ENCODE assay signal across 31 cellular contexts in the genomic region with DNA sequence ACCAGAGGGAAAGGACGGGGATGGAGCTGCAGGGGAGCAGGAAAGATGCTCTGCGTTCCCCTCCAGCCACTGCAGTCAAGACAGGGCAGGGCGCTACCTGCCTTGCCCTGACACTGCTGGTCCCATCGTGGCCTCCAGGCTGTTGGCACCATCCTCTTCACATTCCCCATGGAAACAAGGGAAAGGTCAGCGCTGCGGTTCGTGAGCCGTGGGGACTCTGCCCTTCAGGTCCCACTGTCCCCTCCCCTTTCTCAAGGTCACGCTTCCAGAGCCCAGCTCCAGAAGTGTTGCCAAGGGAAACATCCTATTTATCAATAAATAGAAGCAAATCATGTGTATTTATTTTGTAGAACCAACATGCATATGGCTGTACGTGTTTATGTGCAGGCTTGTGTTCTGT. TPM values are rescaled to one million over a fixed set of nuclear protein-coding genes. Genes with fewer than 3 reads are reported as not detected.
"Had no signal": no experiment of that assay in that cellular context is flagged by ENCODE, and none has a peak within 500 bp of the region (broad histone marks: within the 10 kb centered on the region; RNA-seq: fewer than 3 reads in every experiment).

No MANE protein-coding gene starts in this region.

- H3K27ac ChIP-seq: body of pancreas, brain microvascular endothelial cell, cardiac muscle cell, VCaP had no signal

- H3K27me3 ChIP-seq: body of pancreas, brain microvascular endothelial cell, cardiac muscle cell had no signal

- H3K4me3 ChIP-seq: body of pancreas, cardiac muscle cell had no signal

- H3K4me1 ChIP-seq: body of pancreas had no signal

- H3K9me3 ChIP-seq: body of pancreas had no signal

- ATAC-seq: activated CD8-positive, alpha-beta T cell treated with anti-CD3 and anti-CD28 coated beads for 36 hours; activated naive CD8-positive, alpha-beta T cell treated with anti-CD3 and anti-CD28 coated beads, Interleukin-2, amount 50 U/mL, for 24 hours; activated T-cell treated with anti-CD3 and anti-CD28 coated beads, Interleukin-2, amount 50 U/mL, for 4 hours; activated T-cell treated with anti-CD3 and anti-CD28 coated beads, Interleukin-2, amount 50 U/mL, for 72 hours; activated T-helper 17 cell treated with anti-CD3 and anti-CD28 coated beads, Interleukin-2, amount 50 U/mL, for 72 hours; body of pancreas had no signal

- DNase-seq: activated B cell treated with CpG ODN at 0.5 μM for 24 hours; activated CD4-positive, alpha-beta memory T cell treated with anti-CD3 and anti-CD28 coated beads for 36 hours; activated CD4-positive, alpha-beta T cell treated with anti-CD3 and anti-CD28 coated beads for 4 hours; activated CD4-positive, alpha-beta T cell treated with anti-CD3 and anti-CD28 coated beads, Interleukin-2, amount 10 ng/mL, durations not matched to agents 24 days and 14 days; activated CD4-positive, alpha-beta T cell treated with anti-CD3 and anti-CD28 coated beads, Interleukin-2, amount 50 U/mL, for 1 hour; activated CD4-positive, alpha-beta T cell treated with anti-CD3 and anti-CD28 coated beads, Interleukin-2, amount 50 U/mL, for 4 hours; activated CD4-positive, CD25-positive, alpha-beta regulatory T cell treated with anti-CD3 and anti-CD28 coated beads, Interleukin-2, amount 50 U/mL, for 72 hours; activated CD8-positive, alpha-beta memory T cell treated with anti-CD3 and anti-CD28 coated beads, Interleukin-2, amount 50 U/mL, for 4 hours; activated CD8-positive, alpha-beta T cell treated with anti-CD3 and anti-CD28 coated beads for 36 hours; activated gamma-delta T cell; activated naive CD4-positive, alpha-beta T cell treated with anti-CD3 and anti-CD28 coated beads, Interleukin-2, amount 10 ng/mL, durations not matched to agents 7 days and 5 days; activated naive CD4-positive, alpha-beta T cell treated with Interleukin-2 at 50 U/mL for 16 hours; activated naive CD8-positive, alpha-beta T cell treated with anti-CD3 and anti-CD28 coated beads, Interleukin-2, amount 10 ng/mL, durations not matched to agents 7 days and 5 days; activated naive CD8-positive, alpha-beta T cell treated with anti-CD3 and anti-CD28 coated beads, Interleukin-2, amount 50 U/mL, for 24 hours; activated T-cell treated with anti-CD3 and anti-CD28 coated beads for 4 hours; activated T-cell treated with anti-CD3 and anti-CD28 coated beads, Interleukin-2, amount 50 U/mL, for 1 hour; activated T-cell treated with anti-CD3 and anti-CD28 coated beads, Interleukin-2, amount 50 U/mL, for 4 hours; activated T-cell treated with anti-CD3 and anti-CD28 coated beads, Interleukin-2, amount 50 U/mL, for 72 hours; amygdala; aorta; body of pancreas; brain microvascular endothelial cell; caudate nucleus; cerebellar nuclear complex; T-helper 1 cell; T-helper 2 cell; T-helper 9 cell had no signal

- H3K36me3 ChIP-seq: brain microvascular endothelial cell, cardiac muscle cell had no signal

RNA-seq across cellular contexts. Expression of gene PGBD5, which starts 56.0 kb away (rescaled TPM):
- total RNA-seq: activated B cell treated with CpG ODN at 0.5 μM for 24 hours; activated CD8-positive, alpha-beta T cell treated with anti-CD3 and anti-CD28 coated beads for 36 hours; activated naive CD8-positive, alpha-beta T cell treated with anti-CD3 and anti-CD28 coated beads, Interleukin-2, amount 10 ng/mL, durations not matched to agents 7 days and 5 days; activated T-helper 1 cell treated with anti-CD3 and anti-CD28 coated beads, Interleukin-12 subunit alpha, Interleukin-12 subunit beta, Interleukin-2, Interleukin-4 antibody, amounts not matched to agents 30 ng/mL and 10 ng/mL and 1 ng/mL, durations not matched to agents 14 hours and 24 hours and 36 hours had no signal
